1 cellular context compared by ENCODE assay signal in the genomic region with DNA sequence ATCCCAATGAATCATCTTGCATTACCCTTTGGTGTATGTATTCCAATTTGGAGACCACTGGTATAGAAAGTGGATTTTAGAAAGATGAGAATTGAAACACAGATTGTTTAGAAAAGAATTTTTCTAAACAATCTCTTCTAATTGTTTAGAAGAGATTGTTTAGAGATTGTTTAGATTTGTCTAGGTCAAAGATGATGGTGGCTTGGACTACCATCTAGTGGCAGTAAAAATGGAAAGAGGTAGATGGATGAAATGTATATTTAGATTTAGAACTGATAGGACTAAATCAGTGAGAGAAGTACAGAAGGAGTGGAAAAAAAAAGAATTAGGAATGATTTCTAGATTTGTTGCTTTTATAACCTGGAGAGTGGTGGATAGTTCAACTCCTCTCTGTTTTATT.
TF ChIP-seq lines count a peak whose summit lies in the region.

No MANE protein-coding gene starts in this region.

TF ChIP-seq in SK-N-SH treated with all-trans-retinoic acid at 6 μM for 48 hours, 23 proteins besides CTCF, POLR2A, EP300 and RAD21 (continued from another document):
- TF ChIP-seq, protein P1, sequence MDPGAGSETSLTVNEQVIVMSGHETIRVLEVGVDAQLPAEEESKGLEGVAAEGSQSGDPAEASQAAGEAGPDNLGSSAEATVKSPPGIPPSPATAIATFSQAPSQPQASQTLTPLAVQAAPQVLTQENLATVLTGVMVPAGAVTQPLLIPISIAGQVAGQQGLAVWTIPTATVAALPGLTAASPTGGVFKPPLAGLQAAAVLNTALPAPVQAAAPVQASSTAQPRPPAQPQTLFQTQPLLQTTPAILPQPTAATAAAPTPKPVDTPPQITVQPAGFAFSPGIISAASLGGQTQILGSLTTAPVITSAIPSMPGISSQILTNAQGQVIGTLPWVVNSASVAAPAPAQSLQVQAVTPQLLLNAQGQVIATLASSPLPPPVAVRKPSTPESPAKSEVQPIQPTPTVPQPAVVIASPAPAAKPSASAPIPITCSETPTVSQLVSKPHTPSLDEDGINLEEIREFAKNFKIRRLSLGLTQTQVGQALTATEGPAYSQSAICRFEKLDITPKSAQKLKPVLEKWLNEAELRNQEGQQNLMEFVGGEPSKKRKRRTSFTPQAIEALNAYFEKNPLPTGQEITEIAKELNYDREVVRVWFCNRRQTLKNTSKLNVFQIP (CRISPR knock-in tag; IDR thresholded peaks at IDR 0.05; ENCODE audit: borderline replicate concordance, low read depth): no peak
- TF ChIP-seq PPARA (CRISPR knock-in tag; IDR thresholded peaks at IDR 0.05; ENCODE audit: borderline replicate concordance) (no peak), TOX (CRISPR knock-in tag; IDR thresholded peaks at IDR 0.05; ENCODE audit: borderline replicate concordance) (no peak), GLIS3 (CRISPR knock-in tag; IDR thresholded peaks at IDR 0.05) (no peak), ESRRG (CRISPR knock-in tag; IDR thresholded peaks at IDR 0.05) (no peak), ZNF8 (CRISPR knock-in tag; IDR thresholded peaks at IDR 0.05) (no peak), TCF4 (CRISPR knock-in tag; IDR thresholded peaks at IDR 0.05; ENCODE audit: borderline replicate concordance) (no peak), ZFP3 (CRISPR knock-in tag; IDR thresholded peaks at IDR 0.05) (no peak), CSDC2 (CRISPR knock-in tag; IDR thresholded peaks at IDR 0.05) (no peak), ZFP30 (CRISPR knock-in tag; IDR thresholded peaks at IDR 0.05) (no peak), BACH2 (CRISPR knock-in tag; IDR thresholded peaks at IDR 0.05; ENCODE audit: borderline replicate concordance) (no peak), ISL1 (CRISPR knock-in tag; IDR thresholded peaks at IDR 0.05) (no peak), ZC3H10 (CRISPR knock-in tag; IDR thresholded peaks at IDR 0.05) (no peak), ZNF70 (CRISPR knock-in tag; IDR thresholded peaks at IDR 0.05) (no peak), OSR1 (CRISPR knock-in tag; IDR thresholded peaks at IDR 0.05) (no peak)
- TF ChIP-seq, protein P2, sequence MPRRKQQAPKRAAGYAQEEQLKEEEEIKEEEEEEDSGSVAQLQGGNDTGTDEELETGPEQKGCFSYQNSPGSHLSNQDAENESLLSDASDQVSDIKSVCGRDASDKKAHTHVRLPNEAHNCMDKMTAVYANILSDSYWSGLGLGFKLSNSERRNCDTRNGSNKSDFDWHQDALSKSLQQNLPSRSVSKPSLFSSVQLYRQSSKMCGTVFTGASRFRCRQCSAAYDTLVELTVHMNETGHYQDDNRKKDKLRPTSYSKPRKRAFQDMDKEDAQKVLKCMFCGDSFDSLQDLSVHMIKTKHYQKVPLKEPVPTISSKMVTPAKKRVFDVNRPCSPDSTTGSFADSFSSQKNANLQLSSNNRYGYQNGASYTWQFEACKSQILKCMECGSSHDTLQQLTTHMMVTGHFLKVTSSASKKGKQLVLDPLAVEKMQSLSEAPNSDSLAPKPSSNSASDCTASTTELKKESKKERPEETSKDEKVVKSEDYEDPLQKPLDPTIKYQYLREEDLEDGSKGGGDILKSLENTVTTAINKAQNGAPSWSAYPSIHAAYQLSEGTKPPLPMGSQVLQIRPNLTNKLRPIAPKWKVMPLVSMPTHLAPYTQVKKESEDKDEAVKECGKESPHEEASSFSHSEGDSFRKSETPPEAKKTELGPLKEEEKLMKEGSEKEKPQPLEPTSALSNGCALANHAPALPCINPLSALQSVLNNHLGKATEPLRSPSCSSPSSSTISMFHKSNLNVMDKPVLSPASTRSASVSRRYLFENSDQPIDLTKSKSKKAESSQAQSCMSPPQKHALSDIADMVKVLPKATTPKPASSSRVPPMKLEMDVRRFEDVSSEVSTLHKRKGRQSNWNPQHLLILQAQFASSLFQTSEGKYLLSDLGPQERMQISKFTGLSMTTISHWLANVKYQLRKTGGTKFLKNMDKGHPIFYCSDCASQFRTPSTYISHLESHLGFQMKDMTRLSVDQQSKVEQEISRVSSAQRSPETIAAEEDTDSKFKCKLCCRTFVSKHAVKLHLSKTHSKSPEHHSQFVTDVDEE (CRISPR knock-in tag; IDR thresholded peaks at IDR 0.05): no peak
- TF ChIP-seq, protein P3, sequence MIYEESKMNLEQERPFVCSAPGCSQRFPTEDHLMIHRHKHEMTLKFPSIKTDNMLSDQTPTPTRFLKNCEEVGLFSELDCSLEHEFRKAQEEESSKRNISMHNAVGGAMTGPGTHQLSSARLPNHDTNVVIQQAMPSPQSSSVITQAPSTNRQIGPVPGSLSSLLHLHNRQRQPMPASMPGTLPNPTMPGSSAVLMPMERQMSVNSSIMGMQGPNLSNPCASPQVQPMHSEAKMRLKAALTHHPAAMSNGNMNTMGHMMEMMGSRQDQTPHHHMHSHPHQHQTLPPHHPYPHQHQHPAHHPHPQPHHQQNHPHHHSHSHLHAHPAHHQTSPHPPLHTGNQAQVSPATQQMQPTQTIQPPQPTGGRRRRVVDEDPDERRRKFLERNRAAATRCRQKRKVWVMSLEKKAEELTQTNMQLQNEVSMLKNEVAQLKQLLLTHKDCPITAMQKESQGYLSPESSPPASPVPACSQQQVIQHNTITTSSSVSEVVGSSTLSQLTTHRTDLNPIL (CRISPR knock-in tag; IDR thresholded peaks at IDR 0.05; ENCODE audit: low read depth): no peak
- TF ChIP-seq, protein P4, sequence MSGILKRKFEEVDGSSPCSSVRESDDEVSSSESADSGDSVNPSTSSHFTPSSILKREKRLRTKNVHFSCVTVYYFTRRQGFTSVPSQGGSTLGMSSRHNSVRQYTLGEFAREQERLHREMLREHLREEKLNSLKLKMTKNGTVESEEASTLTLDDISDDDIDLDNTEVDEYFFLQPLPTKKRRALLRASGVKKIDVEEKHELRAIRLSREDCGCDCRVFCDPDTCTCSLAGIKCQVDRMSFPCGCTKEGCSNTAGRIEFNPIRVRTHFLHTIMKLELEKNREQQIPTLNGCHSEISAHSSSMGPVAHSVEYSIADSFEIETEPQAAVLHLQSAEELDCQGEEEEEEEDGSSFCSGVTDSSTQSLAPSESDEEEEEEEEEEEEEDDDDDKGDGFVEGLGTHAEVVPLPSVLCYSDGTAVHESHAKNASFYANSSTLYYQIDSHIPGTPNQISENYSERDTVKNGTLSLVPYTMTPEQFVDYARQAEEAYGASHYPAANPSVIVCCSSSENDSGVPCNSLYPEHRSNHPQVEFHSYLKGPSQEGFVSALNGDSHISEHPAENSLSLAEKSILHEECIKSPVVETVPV (CRISPR knock-in tag; IDR thresholded peaks at IDR 0.05): no peak
- TF ChIP-seq, protein P5, sequence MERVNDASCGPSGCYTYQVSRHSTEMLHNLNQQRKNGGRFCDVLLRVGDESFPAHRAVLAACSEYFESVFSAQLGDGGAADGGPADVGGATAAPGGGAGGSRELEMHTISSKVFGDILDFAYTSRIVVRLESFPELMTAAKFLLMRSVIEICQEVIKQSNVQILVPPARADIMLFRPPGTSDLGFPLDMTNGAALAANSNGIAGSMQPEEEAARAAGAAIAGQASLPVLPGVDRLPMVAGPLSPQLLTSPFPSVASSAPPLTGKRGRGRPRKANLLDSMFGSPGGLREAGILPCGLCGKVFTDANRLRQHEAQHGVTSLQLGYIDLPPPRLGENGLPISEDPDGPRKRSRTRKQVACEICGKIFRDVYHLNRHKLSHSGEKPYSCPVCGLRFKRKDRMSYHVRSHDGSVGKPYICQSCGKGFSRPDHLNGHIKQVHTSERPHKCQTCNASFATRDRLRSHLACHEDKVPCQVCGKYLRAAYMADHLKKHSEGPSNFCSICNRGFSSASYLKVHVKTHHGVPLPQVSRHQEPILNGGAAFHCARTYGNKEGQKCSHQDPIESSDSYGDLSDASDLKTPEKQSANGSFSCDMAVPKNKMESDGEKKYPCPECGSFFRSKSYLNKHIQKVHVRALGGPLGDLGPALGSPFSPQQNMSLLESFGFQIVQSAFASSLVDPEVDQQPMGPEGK (CRISPR knock-in tag; IDR thresholded peaks at IDR 0.05; ENCODE audit: borderline replicate concordance): no peak
